In the genomic region with DNA sequence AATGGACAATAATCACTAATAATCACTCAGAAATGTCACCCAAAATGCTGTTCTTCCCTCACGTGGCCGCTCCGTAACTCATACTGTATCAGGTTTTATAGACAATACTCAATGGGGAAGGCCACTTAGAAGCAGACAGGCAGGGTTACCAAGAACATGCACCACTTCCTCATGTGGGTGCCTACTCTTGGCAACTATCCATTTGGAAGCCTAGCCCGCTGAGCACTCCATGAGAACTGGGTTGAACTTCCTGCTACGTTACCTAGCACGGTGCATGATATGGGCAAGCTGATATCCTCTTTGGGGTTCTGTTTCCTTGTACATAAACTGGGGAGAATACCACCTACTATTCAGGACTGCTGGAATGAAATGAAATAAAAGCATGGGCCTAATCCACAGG, we compare ENCODE assay signal across 12 cellular contexts. TPM values are rescaled to one million over a fixed set of nuclear protein-coding genes. Genes with fewer than 3 reads are reported as not detected.
DNase-seq lines count a peak whose midpoint lies in the region; TF ChIP-seq lines count a peak whose summit lies in the region.
"Had no signal": no experiment of that assay in that cellular context is flagged by ENCODE, and none has a peak within 500 bp of the region (broad histone marks: within the 10 kb centered on the region; RNA-seq: fewer than 3 reads in every experiment).

No MANE protein-coding gene starts in this region.

- peak; percentile 89 to 91 for DNase-seq in Kasumi-1 (lab: John Stamatoyannopoulos, UW)
- DNase-seq in epithelial cell of esophagus (ENCODE audit: low read depth) = peak; percentile 38
- peak; percentile 86 for DNase-seq in mucosa of gallbladder (ENCODE audit: low spot score)
- DNase-seq in CD8-positive, alpha-beta memory T cell = no peak
- DNase-seq in effector CD8-positive, alpha-beta T cell (lab: John Stamatoyannopoulos, UW) = no peak
- DNase-seq in KG1 (lab: John Stamatoyannopoulos, UW) = no peak
- DNase-seq in LoVo (ENCODE audit: low spot score) = no peak
- DNase-seq: activated naive CD8-positive, alpha-beta T cell treated with anti-CD3 and anti-CD28 coated beads, Interleukin-2, amount 10 ng/mL, durations not matched to agents 7 days and 5 days; NCI-H1048; NCI-H524 treated with DMSO at 0.1 percent for 48 hours had no signal

- POLR2A ChIA-PET in CD8-positive, alpha-beta memory T cell (lab: Charles Lee) = no interaction called here

- H3K36me3 ChIP-seq in CD8-positive, alpha-beta memory T cell (ENCODE audit: insufficient read depth, low read length) = peaks cover 23% of the 10 kb centered on the region

- no peak overlapping the region for H3K4me3 ChIP-seq in epithelial cell of esophagus (ENCODE audit: low read length)
- no peak overlapping the region for H3K4me3 ChIP-seq in CD8-positive, alpha-beta memory T cell (ENCODE audit: low read length)

- peak overlapping the region; percentile 64 for H3K27ac ChIP-seq in C4-2B
- no peak overlapping the region for H3K27ac ChIP-seq in CD8-positive, alpha-beta memory T cell (ENCODE audit: low read depth, low read length)
- H3K27ac ChIP-seq: RWPE1 had no signal

- no peaks in the 10 kb centered on the region for H3K4me1 ChIP-seq in CD8-positive, alpha-beta memory T cell (ENCODE audit: insufficient read depth, low read length)

- no peaks in the 10 kb centered on the region for H3K9me3 Mint-ChIP-seq in CD8-positive, alpha-beta memory T cell
- H3K9me3 Mint-ChIP-seq: activated naive CD8-positive, alpha-beta T cell treated with anti-CD3 and anti-CD28 coated beads, Interleukin-2, amount 10 ng/mL, durations not matched to agents 7 days and 5 days had no signal

- H3K9me3 ChIP-seq in CD8-positive, alpha-beta memory T cell (ENCODE audit: low read length) = no peaks in the 10 kb centered on the region

- no peak overlapping the region for H3K27ac Mint-ChIP-seq in CD8-positive, alpha-beta memory T cell
- H3K27ac Mint-ChIP-seq: activated naive CD8-positive, alpha-beta T cell treated with anti-CD3 and anti-CD28 coated beads, Interleukin-2, amount 10 ng/mL, durations not matched to agents 7 days and 5 days had no signal

- TF ChIP-seq CTCF in C4-2B (conservative IDR thresholded peaks at IDR 0.05) = no peak
- TF ChIP-seq CTCF in epithelial cell of esophagus (IDR thresholded peaks at IDR 0.05; ENCODE audit: insufficient read depth, low read depth, low read length, missing control alignments) = no peak

- no peaks in the 10 kb centered on the region for H3K27me3 ChIP-seq in CD8-positive, alpha-beta memory T cell (ENCODE audit: insufficient read depth, low read length, poor library complexity, severe bottlenecking)

- CTCF ChIA-PET in CD8-positive, alpha-beta memory T cell (lab: Charles Lee) = no interaction called here

- H3K27me3 Mint-ChIP-seq in CD8-positive, alpha-beta memory T cell = no peaks in the 10 kb centered on the region
- H3K27me3 Mint-ChIP-seq: activated naive CD8-positive, alpha-beta T cell treated with anti-CD3 and anti-CD28 coated beads, Interleukin-2, amount 10 ng/mL, durations not matched to agents 7 days and 5 days had no signal

- no peak overlapping the region for H3K4me3 Mint-ChIP-seq in CD8-positive, alpha-beta memory T cell
- H3K4me3 Mint-ChIP-seq: activated naive CD8-positive, alpha-beta T cell treated with anti-CD3 and anti-CD28 coated beads, Interleukin-2, amount 10 ng/mL, durations not matched to agents 7 days and 5 days had no signal

- peaks cover 14 to 89% (median 31%) of the 10 kb centered on the region in 3 donors for H3K36me3 Mint-ChIP-seq in CD8-positive, alpha-beta memory T cell

- H3K4me1 Mint-ChIP-seq in CD8-positive, alpha-beta memory T cell = peaks cover 5 to 10% (median 7%) of the 10 kb centered on the region in 3 donors

RNA-seq across cellular contexts. Expression of gene DAP, which starts 14.3 kb away (rescaled TPM):
- 178 TPM for total RNA-seq in mucosa of gallbladder
- 10 to 100 TPM; 60.0 to 61.5 TPM for total RNA-seq in CD8-positive, alpha-beta memory T cell
- polyA plus RNA-seq in CD8-positive, alpha-beta memory T cell = 73.7 TPM

Comparison
In these comparisons a context has a peak if more than half of its experiments do, and no peak if none do; other contexts are left out.
1. DNase-seq: peak in Kasumi-1 (2 of 2), epithelial cell of esophagus (single experiment) and mucosa of gallbladder (single experiment); none in CD8-positive, alpha-beta memory T cell (0 of 5), effector CD8-positive, alpha-beta T cell (single experiment), KG1 (single experiment) and LoVo (single experiment).